In the genomic region with DNA sequence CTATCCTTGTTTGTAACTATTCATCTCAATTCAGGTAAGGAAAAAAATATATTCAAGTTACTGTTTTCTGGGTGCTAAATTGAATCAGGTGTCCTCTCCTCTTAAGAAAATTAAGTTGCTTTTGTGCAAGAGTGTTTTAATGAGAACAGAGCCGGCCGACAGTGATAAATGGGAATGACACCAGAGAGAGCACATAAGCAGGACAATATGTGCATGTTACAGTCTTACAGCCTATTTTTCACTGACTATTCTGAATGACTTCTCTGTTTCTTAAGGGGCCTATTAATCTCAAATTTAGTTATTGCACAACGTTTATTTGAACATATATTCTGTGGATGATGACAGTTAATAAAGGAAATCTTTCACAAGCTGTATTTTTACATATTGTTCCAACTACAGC, we compare ENCODE assay signal across 20 cellular contexts.
DNase-seq lines count a peak whose midpoint lies in the region; ATAC-seq and TF ChIP-seq lines count a peak whose summit lies in the region.
"Had no signal": no experiment of that assay in that cellular context is flagged by ENCODE, and none has a peak within 500 bp of the region (broad histone marks: within the 10 kb centered on the region; RNA-seq: fewer than 3 reads in every experiment).

No MANE protein-coding gene starts in this region.

- POLR2A ChIA-PET in A673 (lab: Charles Lee; ENCODE audit: low non-redundant PET) (interaction anchor here (0.6 kb wide), 1 partner anchor 42 kb away, joined by 3 read pairs; no protein-coding TSS in a partner anchor), HEK293T (lab: Yijun Ruan, JAX) (no interaction called here)

- CTCF ChIA-PET in A673 (lab: Charles Lee) = no interaction called here
- CTCF ChIA-PET in HEK293T (lab: Yijun Ruan, JAX) = no interaction called here

- H3K4me1 ChIP-seq in A673 (ENCODE audit: insufficient read depth, low read length, poor library complexity, severe bottlenecking) = peaks cover 36% of the 10 kb centered on the region
- H3K4me1 ChIP-seq: A549, BLaER1, Caco-2 had no signal

- H3K36me3 ChIP-seq in A673 (ENCODE audit: insufficient read depth, low read length, poor library complexity, severe bottlenecking) = peaks cover 5% of the 10 kb centered on the region
- H3K36me3 ChIP-seq in SK-N-MC (ENCODE audit: insufficient read depth, low read length) = peaks cover under 1% of the 10 kb centered on the region; the same call in 1 of the 2 replicates
- H3K36me3 ChIP-seq: BLaER1 had no signal

- peak overlapping the region; percentile 24 for H3K9ac ChIP-seq in SK-N-MC (ENCODE audit: insufficient read length)
- H3K9ac ChIP-seq: BLaER1 had no signal

- no peaks in the 10 kb centered on the region for H3K27me3 ChIP-seq in A673 (replicated peaks; ENCODE audit: insufficient read depth, low read depth, low read length, poor library complexity)
- H3K27me3 ChIP-seq: BLaER1 had no signal

- ATAC-seq in GM21737 (IDR thresholded peaks at IDR 0.05; ENCODE audit: unreplicated experiment) = no peak
- ATAC-seq: A549; CD8-positive, alpha-beta T cell; GM23338; HCT116 had no signal

- peak overlapping the region; percentile 25 for H3K27ac ChIP-seq in A673 (ENCODE audit: low read depth, low read length, poor library complexity, severe bottlenecking)
- peak overlapping the region; percentile 55; the same call in 1 of the 2 replicates for H3K27ac ChIP-seq in SK-N-MC
- H3K27ac ChIP-seq: A549, BLaER1, C4-2B had no signal

- H3K9me3 ChIP-seq in A673 (ENCODE audit: low read depth, low read length, poor library complexity, severe bottlenecking) (peaks cover 11% of the 10 kb centered on the region), SK-N-MC (ENCODE audit: low read depth, low read length) (0 out of 2 replicates have a peak, but pooled peaks cover 5% of the 10 kb centered on the region)
- H3K9me3 ChIP-seq: A549, BLaER1, Caco-2 had no signal

- DNase-seq in A673 (ENCODE audit: low spot score) = peak; percentile 62
- no peak for DNase-seq in HEK293T (ENCODE audit: extremely low spot score)
- no peak for DNase-seq in SK-N-MC (ENCODE audit: low read depth, low spot score)
- DNase-seq in left kidney (ENCODE audit: low read depth, low spot score) = peak; percentile 12
- DNase-seq in NCI-H446 (lab: John Stamatoyannopoulos, UW) = no peak
- DNase-seq in NCI-H2171 (lab: John Stamatoyannopoulos, UW) = no peak
- DNase-seq: 8988T; Caco-2; CD4-positive, CD25-positive, alpha-beta regulatory T cell; CD8-positive, alpha-beta T cell; DMS153; DND-41; H9; HFFc6 had no signal

- no peak for TF ChIP-seq CTCF in A673 (conservative IDR thresholded peaks at IDR 0.05; ENCODE audit: low read depth, low read length)

- no peak overlapping the region for H3K4me3 ChIP-seq in A673 (ENCODE audit: low read depth, low read length, poor library complexity, severe bottlenecking)
- H3K4me3 ChIP-seq in SK-N-MC = peak overlapping the region; percentile 53
- H3K4me3 ChIP-seq: A549, BLaER1, GM23338 had no signal

- BruUV-seq in A673 (replicated peaks; lab: Mats Ljungman, UMichigan) = no TSS peak

- intact Hi-C loops in A673 (cut with micrococcal nuclease; ENCODE audit: unreplicated experiment) = no loop called here

TF ChIP-seq in HEK293T, 16 proteins besides CTCF, POLR2A, EP300 and RAD21:
- no peak for TF ChIP-seq L3MBTL2 (conservative IDR thresholded peaks at IDR 0.05)
- TF ChIP-seq, protein P1, sequence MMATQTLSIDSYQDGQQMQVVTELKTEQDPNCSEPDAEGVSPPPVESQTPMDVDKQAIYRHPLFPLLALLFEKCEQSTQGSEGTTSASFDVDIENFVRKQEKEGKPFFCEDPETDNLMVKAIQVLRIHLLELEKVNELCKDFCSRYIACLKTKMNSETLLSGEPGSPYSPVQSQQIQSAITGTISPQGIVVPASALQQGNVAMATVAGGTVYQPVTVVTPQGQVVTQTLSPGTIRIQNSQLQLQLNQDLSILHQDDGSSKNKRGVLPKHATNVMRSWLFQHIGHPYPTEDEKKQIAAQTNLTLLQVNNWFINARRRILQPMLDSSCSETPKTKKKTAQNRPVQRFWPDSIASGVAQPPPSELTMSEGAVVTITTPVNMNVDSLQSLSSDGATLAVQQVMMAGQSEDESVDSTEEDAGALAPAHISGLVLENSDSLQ (IDR thresholded peaks at IDR 0.05) = peak; percentile 64

Comparison
In these comparisons a context has a peak if more than half of its experiments do, and no peak if none do; other contexts are left out.
1. DNase-seq: peak in A673 (single experiment) and left kidney (single experiment); none in HEK293T (single experiment), SK-N-MC (single experiment), NCI-H446 (0 of 2) and NCI-H2171 (single experiment).